Comparison of ENCODE assay signal across 9 cellular contexts in genomic region chr18:49768051-49768391, GRCh38. TPM values are rescaled to one million over a fixed set of nuclear protein-coding genes. Genes with fewer than 3 reads are reported as not detected.
DNase-seq lines count a peak whose midpoint lies in the region; ATAC-seq, FAIRE-seq and TF ChIP-seq lines count a peak whose summit lies in the region.
"Had no signal": no experiment of that assay in that cellular context is flagged by ENCODE, and none has a peak within 500 bp of the region (broad histone marks: within the 10 kb centered on the region; RNA-seq: fewer than 3 reads in every experiment).

No MANE protein-coding gene starts in this region.

- H3K9me1 ChIP-seq in keratinocyte (ENCODE audit: control insufficient read depth, extremely low read depth, insufficient read depth, low read length) = no peaks in the 10 kb centered on the region

- H3K79me2 ChIP-seq in MM.1S (ENCODE audit: low read length) (no peaks in the 10 kb centered on the region), astrocyte (ENCODE audit: insufficient read depth, low read length) (no peaks in the 10 kb centered on the region), keratinocyte (ENCODE audit: control insufficient read depth, insufficient read depth, low read length) (no peaks in the 10 kb centered on the region)

- no peak overlapping the region for H3K27ac ChIP-seq in MM.1S (ENCODE audit: low read length)
- H3K27ac ChIP-seq in astrocyte (ENCODE audit: low read depth, low read length) = no peak overlapping the region
- H3K27ac ChIP-seq in keratinocyte (ENCODE audit: control insufficient read depth, insufficient read depth, low read length) = no peak overlapping the region
- no peak overlapping the region for H3K27ac ChIP-seq in CD4-positive, alpha-beta T cell (ENCODE audit: low read depth, low read length)

- H3K9me3 ChIP-seq in MM.1S (replicated peaks; ENCODE audit: insufficient read depth, low read length) (no peaks in the 10 kb centered on the region), astrocyte (ENCODE audit: insufficient read depth, low read depth, low read length) (no peaks in the 10 kb centered on the region), keratinocyte (ENCODE audit: control insufficient read depth, low read depth, low read length) (no peaks in the 10 kb centered on the region), T-helper 17 cell (ENCODE audit: control insufficient read depth, low read length, poor library complexity, severe bottlenecking) (no peaks in the 10 kb centered on the region)
- no peaks in the 10 kb centered on the region for H3K9me3 ChIP-seq in CD4-positive, alpha-beta T cell (ENCODE audit: control insufficient read depth, low read length)

- H3K36me3 Mint-ChIP-seq in astrocyte (ENCODE audit: low read depth, unreplicated experiment) (no peaks in the 10 kb centered on the region), T-helper 17 cell (ENCODE audit: low read depth) (no peaks in the 10 kb centered on the region)
- no peaks in the 10 kb centered on the region for H3K36me3 Mint-ChIP-seq in CD4-positive, alpha-beta T cell (ENCODE audit: low read depth)
- H3K36me3 Mint-ChIP-seq: memory B cell had no signal

- H3K27ac Mint-ChIP-seq in astrocyte (ENCODE audit: unreplicated experiment) (no peak overlapping the region), T-helper 17 cell (no peak overlapping the region)
- no peak overlapping the region for H3K27ac Mint-ChIP-seq in CD4-positive, alpha-beta T cell
- H3K27ac Mint-ChIP-seq: memory B cell had no signal

- no peak for FAIRE-seq in astrocyte (lab: Jason Lieb, UNC)
- peak; percentile 90 for FAIRE-seq in keratinocyte (lab: Jason Lieb, UNC)

- H3K4me1 Mint-ChIP-seq in astrocyte (ENCODE audit: low read depth, unreplicated experiment) = peaks cover 5% of the 10 kb centered on the region
- peaks cover 7% of the 10 kb centered on the region for H3K4me1 Mint-ChIP-seq in T-helper 17 cell
- peaks cover 6% of the 10 kb centered on the region for H3K4me1 Mint-ChIP-seq in CD4-positive, alpha-beta T cell (ENCODE audit: low read depth)
- H3K4me1 Mint-ChIP-seq: memory B cell had no signal

- no peak for ATAC-seq in T-helper 17 cell
- no peak for ATAC-seq in CD4-positive, alpha-beta T cell (ENCODE audit: poor library complexity)

- H3K9me3 Mint-ChIP-seq in astrocyte (ENCODE audit: unreplicated experiment) = no peaks in the 10 kb centered on the region
- no peaks in the 10 kb centered on the region for H3K9me3 Mint-ChIP-seq in CD4-positive, alpha-beta T cell
- H3K9me3 Mint-ChIP-seq: memory B cell had no signal

- H3K27me3 Mint-ChIP-seq in astrocyte (ENCODE audit: low read depth, unreplicated experiment) (peaks cover 7% of the 10 kb centered on the region), T-helper 17 cell (no peaks in the 10 kb centered on the region)
- no peaks in the 10 kb centered on the region for H3K27me3 Mint-ChIP-seq in CD4-positive, alpha-beta T cell

- no peak overlapping the region for H3K9ac ChIP-seq in MM.1S (ENCODE audit: low read length)
- no peak overlapping the region for H3K9ac ChIP-seq in astrocyte (ENCODE audit: low read length)
- H3K9ac ChIP-seq in keratinocyte (ENCODE audit: control insufficient read depth, extremely low read depth, insufficient read depth, low read length) = no peak overlapping the region

- H3K36me3 ChIP-seq in MM.1S (replicated peaks; ENCODE audit: insufficient read depth, low read length) (no peaks in the 10 kb centered on the region), astrocyte (ENCODE audit: insufficient read depth, low read length) (no peaks in the 10 kb centered on the region), keratinocyte (ENCODE audit: control insufficient read depth in 2 of 2, extremely low read depth in 1 of 2, insufficient read depth in 2 of 2, low read length in 2 of 2) (no peaks in the 10 kb centered on the region)

- H3K27me3 ChIP-seq in MM.1S (replicated peaks; ENCODE audit: insufficient read depth, low read length) (no peaks in the 10 kb centered on the region), astrocyte (ENCODE audit: insufficient read depth, low read length) (no peaks in the 10 kb centered on the region), keratinocyte (ENCODE audit: control insufficient read depth, extremely low read depth, insufficient read depth, low read length) (no peaks in the 10 kb centered on the region)
- H3K27me3 ChIP-seq in CD4-positive, alpha-beta T cell (ENCODE audit: control insufficient read depth, insufficient read depth, low read length) = no peaks in the 10 kb centered on the region

- no peaks in the 10 kb centered on the region for H3F3A ChIP-seq in MM.1S (ENCODE audit: insufficient read depth, low read length)

- POLR2A ChIA-PET in CD4-positive, alpha-beta T cell (lab: Charles Lee) = no interaction called here

- TF ChIP-seq CTCF in MM.1S (IDR thresholded peaks at IDR 0.05; ENCODE audit: low read length) = peak; percentile 30
- peak; percentile 66 for TF ChIP-seq CTCF in astrocyte (IDR thresholded peaks at IDR 0.05; ENCODE audit: insufficient read depth, low read depth, low read length)
- TF ChIP-seq CTCF in keratinocyte (optimal IDR thresholded peaks at IDR 0.05 in 1 of 3, IDR thresholded peaks at IDR 0.05 in 1 of 3, conservative IDR thresholded peaks at IDR 0.05 in 1 of 3; ENCODE audit: extremely low read depth in 1 of 3, insufficient read depth in 2 of 3, low read length in 3 of 3) = peak; percentile 73 to 93 (median 78)
- TF ChIP-seq CTCF in CD4-positive, alpha-beta T cell (IDR thresholded peaks at IDR 0.05) = no peak

- intact Hi-C loops in CD4-positive, alpha-beta T cell (cut with DNase I, micrococcal nuclease) = loop anchor here (5.0 to 10.0 kb wide), 3 partner anchors 203 to 1091 kb away; partner anchors contain the start of gene LIPG (in 1 of the 2)

- H3K4me2 ChIP-seq in MM.1S (ENCODE audit: low read depth, low read length) = no peak overlapping the region
- no peak overlapping the region for H3K4me2 ChIP-seq in astrocyte (ENCODE audit: low read length)
- H3K4me2 ChIP-seq in keratinocyte (ENCODE audit: control insufficient read depth, extremely low read depth, insufficient read depth, low read depth, low read length) = no peak overlapping the region

- H4K20me1 ChIP-seq in MM.1S (ENCODE audit: insufficient read depth, low read length) (no peaks in the 10 kb centered on the region), astrocyte (ENCODE audit: insufficient read depth, low read length) (no peaks in the 10 kb centered on the region), keratinocyte (ENCODE audit: control insufficient read depth, extremely low read depth, insufficient read depth, low read length) (no peaks in the 10 kb centered on the region)

- CTCF ChIA-PET in CD4-positive, alpha-beta T cell (lab: Charles Lee) = no interaction called here

- H3K4me1 ChIP-seq in MM.1S (ENCODE audit: low read length) (no peaks in the 10 kb centered on the region), astrocyte (ENCODE audit: insufficient read depth, low read length) (no peaks in the 10 kb centered on the region), keratinocyte (ENCODE audit: control insufficient read depth, extremely low read depth, insufficient read depth, low read length) (no peaks in the 10 kb centered on the region)

- H3K4me3 Mint-ChIP-seq in astrocyte (ENCODE audit: unreplicated experiment) (no peak overlapping the region), T-helper 17 cell (no peak overlapping the region)
- no peak overlapping the region for H3K4me3 Mint-ChIP-seq in CD4-positive, alpha-beta T cell
- H3K4me3 Mint-ChIP-seq: memory B cell had no signal

- DNase-seq in GM03348 (ENCODE audit: low spot score) = peak; percentile 71
- peak; percentile 28 for DNase-seq in MM.1S
- DNase-seq in astrocyte (ENCODE audit: low read depth) = peak; percentile 50
- peak; percentile 53 for DNase-seq in keratinocyte (ENCODE audit: low read depth, low spot score)
- no peak for DNase-seq in T-helper 17 cell
- DNase-seq in Kasumi-1 (lab: John Stamatoyannopoulos, UW) = no peak
- DNase-seq in epidermal melanocyte (ENCODE audit: insufficient read length, low spot score) = no peak
- DNase-seq in CD4-positive, alpha-beta T cell = no peak

- dilution Hi-C loops in keratinocyte (cut with MboI; ENCODE audit: extremely low pct_ligation_motif_present, low sequenced_read_pairs) = no loop called here

- no peak overlapping the region for H2AFZ ChIP-seq in MM.1S (ENCODE audit: low read length)
- no peak overlapping the region for H2AFZ ChIP-seq in astrocyte (ENCODE audit: low read depth, low read length)
- no peak overlapping the region for H2AFZ ChIP-seq in keratinocyte (ENCODE audit: control insufficient read depth, low read length)

- H3K4me3 ChIP-seq in MM.1S (ENCODE audit: low read length) (no peak overlapping the region), astrocyte (ENCODE audit: insufficient read depth, low read depth, low read length) (no peak overlapping the region), keratinocyte (ENCODE audit: control insufficient read depth in 2 of 3, extremely low read depth in 1 of 3, insufficient read depth in 2 of 3, low read depth in 1 of 3, low read length in 3 of 3) (no peak overlapping the region)

- no peaks in the 10 kb centered on the region for H3K9me2 ChIP-seq in MM.1S (replicated peaks; ENCODE audit: insufficient read depth, low read length)

RNA-seq across cellular contexts. Expression of gene ACAA2, which starts 45.3 kb away (rescaled TPM):
- total RNA-seq in astrocyte (66.4 and 75.8 TPM in 2 replicates), T-helper 17 cell (10 to 100 TPM; 19.8 to 21.4 TPM)
- polyA plus RNA-seq in keratinocyte = 2.3 to 2.8 TPM (median 2.4 TPM) in 3 replicates
- 6.8 TPM for polyA plus RNA-seq in keratinocyte (2011; ENCODE audit: low read depth)
- 1.8 and 2.8 TPM in 2 replicates for polyA plus RNA-seq in keratinocyte (2011; cell fraction: cytosol; rRNA removed)
- polyA plus RNA-seq in keratinocyte (2011; cell fraction: nucleus; rRNA removed) = 2.6 and 2.9 TPM in 2 replicates
- polyA plus RNA-seq in keratinocyte (2012; ENCODE audit: low replicate concordance) = 3.4 and 7.9 TPM in 2 replicates
- 1.8 to 2.1 TPM (median 2.0 TPM) in 3 replicates for polyA minus RNA-seq in keratinocyte
- polyA minus RNA-seq in keratinocyte (2011; cell fraction: cytosol; rRNA and poly(A)+ RNA removed) = 0.96 TPM
- polyA minus RNA-seq in keratinocyte (2011; cell fraction: nucleus; rRNA and poly(A)+ RNA removed) = 1.1 and 2.9 TPM in 2 replicates
- total RNA-seq in CD4-positive, alpha-beta T cell = 1 to 10 TPM; 5.7 to 6.2 TPM

Comparison
In these comparisons a context has a peak if more than half of its experiments do, and no peak if none do; other contexts are left out.
1. DNase-seq: peak in GM03348 (single experiment), MM.1S (single experiment), astrocyte (single experiment) and keratinocyte (single experiment); none in T-helper 17 cell (0 of 3), Kasumi-1 (0 of 2), epidermal melanocyte (single experiment) and CD4-positive, alpha-beta T cell (0 of 10).